1 cellular context compared by ENCODE assay signal in the genomic region with DNA sequence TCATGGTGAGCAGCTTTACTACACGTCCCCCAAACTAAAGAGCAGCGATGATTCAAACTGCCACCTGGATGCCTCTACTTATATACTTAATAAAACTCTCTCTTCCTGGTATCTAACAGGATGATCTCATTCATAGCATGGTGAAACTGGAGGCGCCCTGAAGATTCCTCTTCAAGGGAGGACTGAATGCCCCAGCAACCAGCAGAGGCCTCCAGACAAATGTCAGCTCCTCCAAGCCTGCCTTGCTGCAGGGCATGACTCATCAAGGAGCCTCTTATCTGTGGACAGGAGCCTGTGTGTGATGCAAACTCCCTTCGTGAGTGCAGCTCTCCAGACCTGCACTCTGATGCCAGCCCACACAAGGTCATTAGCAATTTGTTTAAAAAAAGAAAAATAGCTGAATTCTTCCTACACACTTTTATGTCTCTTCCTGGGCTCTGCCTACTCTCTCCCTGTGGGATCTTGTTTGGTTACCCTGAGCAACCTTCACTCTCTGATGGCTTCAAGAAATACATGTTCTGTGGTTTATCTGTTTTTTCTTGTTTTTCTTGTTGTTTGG.
A peak's percentile ranks its signal among the peaks of the same experiment; 100 is the strongest.
TF ChIP-seq lines count a peak whose summit lies in the region.

No MANE protein-coding gene starts in this region.

TF ChIP-seq in K562, 482 proteins besides CTCF, POLR2A, EP300 and RAD21 (continued from another document and continues in another):
- TF ChIP-seq KAT8 (IDR thresholded peaks at IDR 0.05; ENCODE audit: low read depth) = no peak
- peak in 1 of 2 experiments; percentile 75 for TF ChIP-seq AFF1 (IDR thresholded peaks at IDR 0.05; ENCODE audit: low read depth in 1 of 2, partially characterized antibody in 2 of 2)
- TF ChIP-seq NONO (IDR thresholded peaks at IDR 0.05; ENCODE audit: low read depth in 2 of 2, low read length in 1 of 2) = no peak; a peak in 1 of 4 replicates
- no peak for TF ChIP-seq ZNF512 (tag; IDR thresholded peaks at IDR 0.05)
- no peak for TF ChIP-seq ZBTB34 (CRISPR knock-in tag; IDR thresholded peaks at IDR 0.05)
- no peak for TF ChIP-seq E2F1 (CRISPR knock-in tag; IDR thresholded peaks at IDR 0.05)
- TF ChIP-seq NRF1 (conservative IDR thresholded peaks at IDR 0.05 in 1 of 2, IDR thresholded peaks at IDR 0.05 in 1 of 2) = no peak; a peak in 1 of 4 replicates
- no peak for TF ChIP-seq SRSF9 (IDR thresholded peaks at IDR 0.05; ENCODE audit: borderline replicate concordance, low read depth, low read length)
- TF ChIP-seq, protein P1, sequence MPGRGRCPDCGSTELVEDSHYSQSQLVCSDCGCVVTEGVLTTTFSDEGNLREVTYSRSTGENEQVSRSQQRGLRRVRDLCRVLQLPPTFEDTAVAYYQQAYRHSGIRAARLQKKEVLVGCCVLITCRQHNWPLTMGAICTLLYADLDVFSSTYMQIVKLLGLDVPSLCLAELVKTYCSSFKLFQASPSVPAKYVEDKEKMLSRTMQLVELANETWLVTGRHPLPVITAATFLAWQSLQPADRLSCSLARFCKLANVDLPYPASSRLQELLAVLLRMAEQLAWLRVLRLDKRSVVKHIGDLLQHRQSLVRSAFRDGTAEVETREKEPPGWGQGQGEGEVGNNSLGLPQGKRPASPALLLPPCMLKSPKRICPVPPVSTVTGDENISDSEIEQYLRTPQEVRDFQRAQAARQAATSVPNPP (IDR thresholded peaks at IDR 0.05; ENCODE audit: borderline replicate concordance, insufficient read depth, insufficient read length) = no peak
- TF ChIP-seq SMARCA4 (IDR thresholded peaks at IDR 0.05) = peak; percentile 98
- no peak for TF ChIP-seq SFPQ (IDR thresholded peaks at IDR 0.05; ENCODE audit: low read depth, low read length)
- TF ChIP-seq ZNF12 (CRISPR knock-in tag; IDR thresholded peaks at IDR 0.05) = no peak
- no peak for TF ChIP-seq MIER1 (IDR thresholded peaks at IDR 0.05; ENCODE audit: low read depth)
- TF ChIP-seq GTF2F1 (IDR thresholded peaks at IDR 0.05; ENCODE audit: low read depth, low read length) = no peak
- no peak for TF ChIP-seq TOE1 (IDR thresholded peaks at IDR 0.05; ENCODE audit: borderline replicate concordance)
- no peak for TF ChIP-seq TOE1 (CRISPR knock-in tag; IDR thresholded peaks at IDR 0.05; ENCODE audit: borderline replicate concordance, low read depth)
- TF ChIP-seq MEF2D (tag; conservative IDR thresholded peaks at IDR 0.05; ENCODE audit: low read depth) = no peak; the same call in 1 of the 2 replicates
- TF ChIP-seq HNRNPL (IDR thresholded peaks at IDR 0.05; ENCODE audit: low read depth, low read length) = no peak
- TF ChIP-seq ZNF384 (IDR thresholded peaks at IDR 0.05; ENCODE audit: low read depth, low read length) = peak; percentile 36; the same call in 1 of the 2 replicates
- no peak for TF ChIP-seq CHCHD3 (CRISPR knock-in tag; IDR thresholded peaks at IDR 0.05)
- TF ChIP-seq ZNF263 (CRISPR knock-in tag; IDR thresholded peaks at IDR 0.05; ENCODE audit: borderline replicate concordance) = peak; percentile 87
- TF ChIP-seq IRF2 (CRISPR knock-in tag; IDR thresholded peaks at IDR 0.05) = no peak
- TF ChIP-seq U2AF2 (optimal IDR thresholded peaks at IDR 0.05; ENCODE audit: low read depth, low read length) = no peak
- TF ChIP-seq KAT7 (CRISPR knock-in tag; IDR thresholded peaks at IDR 0.05; ENCODE audit: borderline replicate concordance) = no peak
- peak; percentile 44; the same call in 1 of the 2 replicates for TF ChIP-seq NFE2L1 (tag; IDR thresholded peaks at IDR 0.05; ENCODE audit: borderline replicate concordance, low read depth)
- no peak for TF ChIP-seq POLR2H (tag; IDR thresholded peaks at IDR 0.05; ENCODE audit: low read depth)
- TF ChIP-seq CHD7 (IDR thresholded peaks at IDR 0.05; ENCODE audit: low read depth, low read length) = no peak
- no peak for TF ChIP-seq PTRF (tag; IDR thresholded peaks at IDR 0.05)
- TF ChIP-seq ETV6 (IDR thresholded peaks at IDR 0.05; ENCODE audit: borderline replicate concordance in 1 of 2, low read depth in 2 of 2, low read length in 1 of 2) = no peak
- TF ChIP-seq ETV6 (CRISPR knock-in tag; IDR thresholded peaks at IDR 0.05; ENCODE audit: borderline replicate concordance) = no peak
- no peak for TF ChIP-seq PHB (CRISPR knock-in tag; IDR thresholded peaks at IDR 0.05)
- TF ChIP-seq ZFPM2 (CRISPR knock-in tag; IDR thresholded peaks at IDR 0.05) = no peak
- no peak for TF ChIP-seq ZNF324 (CRISPR knock-in tag; IDR thresholded peaks at IDR 0.05)
